Comparison of ENCODE assay signal across 9 cellular contexts in the genomic region with DNA sequence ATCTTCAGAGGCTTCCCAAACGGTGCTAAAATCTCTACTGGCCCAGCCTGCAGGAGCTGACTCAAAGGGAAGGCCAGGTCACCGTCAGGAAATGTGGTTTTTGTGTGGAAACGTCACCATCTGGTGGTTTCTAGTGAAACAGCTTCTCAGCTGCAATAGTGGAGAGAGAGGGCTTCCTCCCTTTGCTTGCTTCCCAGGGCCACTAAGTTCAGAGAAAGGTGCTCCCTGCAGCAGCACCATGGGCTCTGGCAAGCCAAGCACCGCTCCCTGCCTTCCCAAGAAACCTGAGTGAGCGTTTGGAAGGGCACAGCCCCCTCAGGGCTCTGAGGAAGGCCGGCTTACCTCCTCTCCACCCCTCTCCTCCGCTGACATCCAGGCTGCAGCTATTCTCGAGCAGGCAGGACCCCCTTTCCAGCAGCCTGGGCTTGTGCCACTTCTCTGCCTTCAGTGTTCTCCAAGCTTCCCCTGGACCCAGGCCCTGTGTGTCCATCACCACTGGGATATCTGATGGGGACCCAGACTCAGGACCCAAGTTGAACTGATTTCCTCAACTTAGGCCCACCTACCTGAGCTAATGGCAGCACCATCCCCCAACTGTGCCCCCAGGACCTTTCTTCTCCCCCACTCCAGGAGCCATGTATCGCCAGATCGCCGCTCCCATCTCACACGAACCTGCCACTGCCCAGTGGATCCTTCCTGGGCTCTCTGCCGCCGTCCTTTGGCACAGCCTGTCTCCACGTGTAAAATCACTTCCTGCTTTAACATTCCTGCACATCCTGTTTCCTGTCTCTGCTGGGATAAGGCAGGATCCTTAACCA. TPM values are rescaled to one million over a fixed set of nuclear protein-coding genes. Genes with fewer than 3 reads are reported as not detected.
DNase-seq lines count a peak whose midpoint lies in the region; ATAC-seq and TF ChIP-seq lines count a peak whose summit lies in the region.
"Had no signal": no experiment of that assay in that cellular context is flagged by ENCODE, and none has a peak within 500 bp of the region (broad histone marks: within the 10 kb centered on the region; RNA-seq: fewer than 3 reads in every experiment).

No MANE protein-coding gene starts in this region.

- H3F3A ChIP-seq in PC-3 (ENCODE audit: low read length, unreplicated experiment) = no peaks in the 10 kb centered on the region

- no peaks in the 10 kb centered on the region for H3K36me3 ChIP-seq in PC-3 (ENCODE audit: low read depth, low read length)
- no peaks in the 10 kb centered on the region for H3K36me3 ChIP-seq in lower lobe of right lung
- H3K36me3 ChIP-seq in transverse colon = no peaks in the 10 kb centered on the region

- in situ Hi-C loops in transverse colon (cut with MboI; ENCODE audit: low pct_ligation_motif_present in 1 of 4, low pct_unique_long_range_greater_than_20kb in 1 of 4, low sequenced_read_pairs in 3 of 4) = loop anchor here in 1 of 4 donors (10.0 kb wide), 1 partner anchor 701 kb away; no protein-coding TSS in a partner anchor

- H3K4me1 ChIP-seq in PC-3 (ENCODE audit: insufficient read depth, low read length) (no peaks in the 10 kb centered on the region), lower lobe of right lung (no peaks in the 10 kb centered on the region), transverse colon (no peaks in the 10 kb centered on the region)

- TF ChIP-seq POLR2A in transverse colon (IDR thresholded peaks at IDR 0.05) = no peak

- ATAC-seq in GM21528 (IDR thresholded peaks at IDR 0.05; ENCODE audit: low FRiP score, unreplicated experiment) = peak; percentile 89
- peak; percentile 56; the same call in 1 of the 2 replicates for ATAC-seq in PC-3
- peak in 1 of 2 donors; percentile 42 for ATAC-seq in lower lobe of right lung

- intact Hi-C loops in PC-3 (cut with micrococcal nuclease) = loop anchor here (2.0 to 5.0 kb wide), 2 partner anchors 703 to 757 kb away; no protein-coding TSS in a partner anchor
- intact Hi-C loops in lower lobe of right lung (cut with DNase I) = no loop called here
- intact Hi-C loops in transverse colon (cut with DNase I; ENCODE audit: low total_unique reads) = loop anchor here (5.0 kb wide), 1 partner anchor 703 kb away; no protein-coding TSS in a partner anchor

- H4K20me1 ChIP-seq in PC-3 (ENCODE audit: low read length) = no peaks in the 10 kb centered on the region

- CTCF ChIA-PET in PC-3 (lab: Charles Lee) = interaction anchor here (0.9 kb wide), 1 partner anchor 701 kb away, joined by 5 read pairs; no protein-coding TSS in a partner anchor

- H3K27me3 ChIP-seq in PC-3 (ENCODE audit: low read length) (0 out of 2 replicates have a peak, but pooled peaks cover 5% of the 10 kb centered on the region), lower lobe of right lung (ENCODE audit: low read depth) (peaks cover 4% of the 10 kb centered on the region), transverse colon (no peaks in the 10 kb centered on the region)

- BruUV-seq in PC-3 (replicated peaks; lab: Mats Ljungman, UMichigan) = no TSS peak

- H3K27ac ChIP-seq in PC-3 (ENCODE audit: low read length) (no peak overlapping the region), lower lobe of right lung (no peak overlapping the region), transverse colon (no peak overlapping the region)

- POLR2A ChIA-PET in PC-3 (lab: Charles Lee; ENCODE audit: unreplicated experiment) = no interaction called here

- TF ChIP-seq EP300 in transverse colon (IDR thresholded peaks at IDR 0.05; ENCODE audit: low read depth) = no peak

- H3K79me2 ChIP-seq in PC-3 (ENCODE audit: low read length) = no peaks in the 10 kb centered on the region

- H3K4me2 ChIP-seq in PC-3 (ENCODE audit: low read length) = no peak overlapping the region

- H3K9me3 ChIP-seq in PC-3 (ENCODE audit: low read length) (peaks cover 19% of the 10 kb centered on the region; the same call in 1 of the 2 replicates), lower lobe of right lung (no peaks in the 10 kb centered on the region), transverse colon (peaks cover 0 to 5% of the 10 kb centered on the region in 2 donors)

- H2AFZ ChIP-seq in PC-3 (ENCODE audit: low read length) = no peak overlapping the region

- TF ChIP-seq CTCF in PC-3 (conservative IDR thresholded peaks at IDR 0.05; ENCODE audit: low read depth, low read length) = peak; percentile 54
- peak; percentile 59 for TF ChIP-seq CTCF in lower lobe of right lung (IDR thresholded peaks at IDR 0.05)
- TF ChIP-seq CTCF in transverse colon (IDR thresholded peaks at IDR 0.05) = peak; percentile 32 to 47 (median 39)

- WGBS in transverse colon (ENCODE audit: low coverage in 1 of 2), 2 donors = 47% methylated on average over 15 of the region's 15 CpGs; no CpG with 5 or more reads in 1 of the 2 donors

- H3K9me2 ChIP-seq in PC-3 (replicated peaks; ENCODE audit: low read length) = no peaks in the 10 kb centered on the region

- peak; percentile 65 for DNase-seq in stimulated activated CD4-positive, alpha-beta T cell treated with anti-CD3 and anti-CD28 coated beads, Interleukin-15, amount 100 ng/mL, for 24 hours
- no peak for DNase-seq in stimulated activated CD4-positive, alpha-beta T cell treated with anti-CD3 and anti-CD28 coated beads, Interleukin-12 subunit alpha, Interleukin-12 subunit beta, amount 100 ng/mL, for 4 hours
- DNase-seq in HT1080 (ENCODE audit: low read depth) (peak; percentile 70), PC-3 (peak; percentile 65), cerebellum (ENCODE audit: low spot score) (peak; percentile 73), lower lobe of right lung (no peak), transverse colon (no peak)

- no peak overlapping the region for H3K9ac ChIP-seq in PC-3 (ENCODE audit: low read length)

- no peak overlapping the region for H3K4me3 ChIP-seq in PC-3 (ENCODE audit: low read length)
- no peak overlapping the region for H3K4me3 ChIP-seq in lower lobe of right lung
- H3K4me3 ChIP-seq in transverse colon = no peak overlapping the region

RNA-seq across cellular contexts. Expression of a gene that starts 9.8 kb away (rescaled TPM):
- total RNA-seq in HT1080 (2014; rRNA removed; shearing (Covaris generic)) = not detected in 2 replicates
- polyA plus RNA-seq in HT1080 (2015; cell fraction: cytosol; rRNA removed) = not detected in 2 replicates
- polyA plus RNA-seq in HT1080 (2015; cell fraction: nucleus; rRNA removed) = not detected in 2 replicates
- total RNA-seq in PC-3 (2014; rRNA removed) = not detected in 2 replicates
- total RNA-seq in cerebellum = not detected
- not detected for total RNA-seq in lower lobe of right lung
- total RNA-seq in transverse colon = not detected
- polyA plus RNA-seq: IgD-negative memory B cell had no signal

Comparison
In these comparisons a context has a peak if more than half of its experiments do, and no peak if none do; other contexts are left out.
1. DNase-seq: peak in stimulated activated CD4-positive, alpha-beta T cell treated with anti-CD3 and anti-CD28 coated beads, Interleukin-15, amount 100 ng/mL, for 24 hours (single experiment), HT1080 (single experiment), PC-3 (single experiment) and cerebellum (single experiment); none in stimulated activated CD4-positive, alpha-beta T cell treated with anti-CD3 and anti-CD28 coated beads, Interleukin-12 subunit alpha, Interleukin-12 subunit beta, amount 100 ng/mL, for 4 hours (single experiment), lower lobe of right lung (single experiment) and transverse colon (single experiment).
2. Peak in every context shown above with its lines, with median percentiles within 50 percentile points of each other: CTCF ChIP-seq.